In the genomic region with DNA sequence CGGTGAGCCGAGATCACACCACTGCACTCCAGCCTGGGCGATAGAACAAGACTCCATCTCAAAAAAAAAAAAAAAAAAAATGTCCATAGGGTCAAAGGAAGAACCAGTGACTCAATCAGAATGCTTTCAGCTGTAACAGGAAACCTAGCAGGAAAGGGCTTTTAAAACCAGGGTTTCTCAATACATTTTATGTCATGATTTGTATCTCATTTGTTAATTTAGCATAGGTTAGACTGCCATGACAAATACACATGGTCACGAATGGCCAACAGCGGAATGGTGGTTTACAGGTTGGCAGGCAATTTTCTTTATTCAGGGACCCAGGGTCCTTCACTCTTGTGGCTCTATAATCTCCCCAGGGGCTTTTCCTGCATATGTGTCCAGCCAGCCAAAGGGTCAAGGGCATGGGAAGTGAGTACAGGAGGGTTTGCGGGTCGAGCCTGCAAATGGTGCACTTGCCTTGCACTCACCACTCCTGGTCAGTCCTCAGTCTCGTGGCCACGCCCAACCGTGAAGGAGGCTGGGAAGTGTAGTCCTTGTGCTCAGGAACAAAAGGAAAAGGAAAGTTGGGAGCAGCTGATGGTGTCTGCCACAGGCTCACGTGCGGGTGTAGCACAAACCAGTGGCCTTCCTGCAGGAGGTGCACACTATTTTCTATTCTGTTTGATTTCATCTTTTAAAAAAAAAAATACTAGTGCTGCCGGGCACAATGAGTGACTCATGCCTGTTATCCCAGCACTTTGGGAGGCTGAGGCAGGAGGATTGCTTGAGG, we compare ENCODE assay signal across 8 cellular contexts. TPM values are rescaled to one million over a fixed set of nuclear protein-coding genes. Genes with fewer than 3 reads are reported as not detected.
DNase-seq lines count a peak whose midpoint lies in the region; ATAC-seq and TF ChIP-seq lines count a peak whose summit lies in the region.
"Had no signal": no experiment of that assay in that cellular context is flagged by ENCODE, and none has a peak within 500 bp of the region (broad histone marks: within the 10 kb centered on the region; RNA-seq: fewer than 3 reads in every experiment).

No MANE protein-coding gene starts in this region.

- no peak overlapping the region for H3K4me3 ChIP-seq in NT2/D1 (ENCODE audit: insufficient read length, low read depth)

- no peaks in the 10 kb centered on the region for H3K36me3 Mint-ChIP-seq in glutamatergic neuron (ENCODE audit: unreplicated experiment)

- TF ChIP-seq CTCF in glutamatergic neuron (IDR thresholded peaks at IDR 0.05; ENCODE audit: partially characterized antibody, unreplicated experiment): no peak

- no peak for ATAC-seq in GM18870 (IDR thresholded peaks at IDR 0.05; ENCODE audit: unreplicated experiment)

- peaks cover 66% of the 10 kb centered on the region for H3K36me3 ChIP-seq in NT2/D1 (ENCODE audit: insufficient read depth, insufficient read length, low read length)

- no peaks in the 10 kb centered on the region for H3K9me3 ChIP-seq in NT2/D1 (ENCODE audit: insufficient read depth, low read length)

- H3K4me1 ChIP-seq in NT2/D1 (ENCODE audit: insufficient read depth, insufficient read length): no peaks in the 10 kb centered on the region

- H3K27me3 ChIP-seq in NT2/D1 (ENCODE audit: insufficient read depth, insufficient read length): no peaks in the 10 kb centered on the region

- DNase-seq in Daoy (ENCODE audit: low read depth) (peak; percentile 54), NT2/D1 (ENCODE audit: low read depth, low spot score) (peak; percentile 18), glutamatergic neuron (peak; percentile 47), OCI-M2 (lab: John Stamatoyannopoulos, UW; ENCODE audit: unreplicated experiment) (no peak)
- DNase-seq in activated T-cell treated with anti-CD3 and anti-CD28 coated beads, Interleukin-2, amount 50 U/mL, for 48 hours: no peak
- DNase-seq: COR-L47 had no signal

- no peak overlapping the region for H3K4me3 Mint-ChIP-seq in glutamatergic neuron (ENCODE audit: unreplicated experiment)

- H3K9me3 Mint-ChIP-seq in glutamatergic neuron (ENCODE audit: unreplicated experiment): peaks cover 2% of the 10 kb centered on the region

- H3K27me3 Mint-ChIP-seq in glutamatergic neuron (ENCODE audit: unreplicated experiment): peaks cover 8% of the 10 kb centered on the region

- H3K4me1 Mint-ChIP-seq in glutamatergic neuron (ENCODE audit: low read depth, unreplicated experiment): peaks cover 2% of the 10 kb centered on the region

- H3K27ac Mint-ChIP-seq in glutamatergic neuron (ENCODE audit: unreplicated experiment): no peak overlapping the region

- H3K9ac ChIP-seq in NT2/D1 (ENCODE audit: insufficient read length, low read depth): no peak overlapping the region

RNA-seq across cellular contexts. Expression of gene DHX34, which starts 14.8 kb away (rescaled TPM):
- 29.7 and 30.5 TPM in 2 replicates for total RNA-seq in Daoy (2014; rRNA removed; shearing (Covaris generic))
- 119 TPM for total RNA-seq in glutamatergic neuron (ENCODE audit: unreplicated experiment)

RNA-seq across cellular contexts. Expression of gene C5AR2, which starts 32.0 kb away (rescaled TPM):
- 0.17 TPM in 1 of 2 replicates, not detected in the other for total RNA-seq in Daoy (2014; rRNA removed; shearing (Covaris generic))
- total RNA-seq in glutamatergic neuron (ENCODE audit: unreplicated experiment): not detected

RNA-seq across cellular contexts. Expression of gene C5AR1, which starts 54.3 kb away (rescaled TPM):
- total RNA-seq in Daoy (2014; rRNA removed; shearing (Covaris generic)): not detected in 2 replicates
- total RNA-seq in glutamatergic neuron (ENCODE audit: unreplicated experiment): 1.4 TPM

RNA-seq across cellular contexts. Expression of gene MEIS3, which starts 55.4 kb away (rescaled TPM):
- 0.63 and 2.9 TPM in 2 replicates for total RNA-seq in Daoy (2014; rRNA removed; shearing (Covaris generic))
- total RNA-seq in glutamatergic neuron (ENCODE audit: unreplicated experiment): 255 TPM
- total RNA-seq: T-helper 1 cell treated with Interleukin-12 subunit alpha and Interleukin-12 subunit beta and Interleukin-4 antibody, amounts not matched to agents 30 ng/mL and 1 ng/mL, for 36 hours had no signal

Comparison
In these comparisons a context has a peak if more than half of its experiments do, and no peak if none do; other contexts are left out.
1. DNase-seq: peak in Daoy (single experiment), NT2/D1 (single experiment) and glutamatergic neuron (single experiment); none in activated T-cell treated with anti-CD3 and anti-CD28 coated beads, Interleukin-2, amount 50 U/mL, for 48 hours (0 of 2) and OCI-M2 (single experiment).